In genomic region chr17:40819528-40820125, GRCh38 we compare ENCODE assay signal across 9 cellular contexts. TPM values are rescaled to one million over a fixed set of nuclear protein-coding genes. Genes with fewer than 3 reads are reported as not detected.
DNase-seq lines count a peak whose midpoint lies in the region; FAIRE-seq and TF ChIP-seq lines count a peak whose summit lies in the region.
"Had no signal": no experiment of that assay in that cellular context is flagged by ENCODE, and none has a peak within 500 bp of the region (broad histone marks: within the 10 kb centered on the region; RNA-seq: fewer than 3 reads in every experiment).

No MANE protein-coding gene starts in this region.

- no peak overlapping the region for H3K23ac ChIP-seq in H1 (ENCODE audit: insufficient read length)

- no peak overlapping the region for H2BK120ac ChIP-seq in H1 (replicated peaks; ENCODE audit: low read depth, low read length)

- H3K79me1 ChIP-seq in H1 (ENCODE audit: low read depth, low read length) = no peaks in the 10 kb centered on the region

- POLR2A ChIA-PET in H1 (lab: Charles Lee; ENCODE audit: partially characterized antibody) = interaction anchor here (1.2 kb wide), 1 partner anchor 14 kb away, joined by 5 read pairs; no protein-coding TSS in a partner anchor

- H2BK12ac ChIP-seq in H1 (ENCODE audit: low read depth, low read length) = no peak overlapping the region

- no peak overlapping the region for H4K91ac ChIP-seq in H1 (replicated peaks; ENCODE audit: insufficient read length, low read length)

- no peak overlapping the region for H2AK5ac ChIP-seq in H1 (ENCODE audit: low read depth, low read length)

- H4K20me1 ChIP-seq in OCI-LY3 (ENCODE audit: insufficient read depth, low read length) = no peaks in the 10 kb centered on the region
- H4K20me1 ChIP-seq in H1 (replicated peaks in 1 of 2; ENCODE audit: control insufficient read depth in 1 of 2, insufficient read depth in 2 of 2, low read length in 2 of 2) = no peaks in the 10 kb centered on the region

- peak overlapping the region; percentile 92 for H2AFZ ChIP-seq in OCI-LY3 (ENCODE audit: low read depth, low read length)
- H2AFZ ChIP-seq in H1 (ENCODE audit: low read length) = 0 out of 2 replicates have a peak overlapping the region, but pooled peaks have one; percentile 60

- peak overlapping the region; percentile 92 for H3K4me3 ChIP-seq in OCI-LY3 (ENCODE audit: low read length)
- H3K4me3 ChIP-seq in H1 (ENCODE audit: extremely low read depth in 1 of 4, insufficient read depth in 2 of 4, low read depth in 3 of 4, low read length in 4 of 4) = peak overlapping the region; percentile 53 to 86 (median 68)
- peak overlapping the region; percentile 68 to 84 for H3K4me3 ChIP-seq in muscle layer of duodenum (ENCODE audit: low read depth in 1 of 2, low read length in 2 of 2)

- H3K79me2 ChIP-seq in OCI-LY3 (ENCODE audit: low read length) = peaks cover 12% of the 10 kb centered on the region
- no peaks in the 10 kb centered on the region for H3K79me2 ChIP-seq in H1 (ENCODE audit: control insufficient read depth in 1 of 2, insufficient read depth in 2 of 2, low read length in 2 of 2)

- H3K4me1 ChIP-seq in OCI-LY3 (ENCODE audit: low read length) (peaks cover 29% of the 10 kb centered on the region), H1 (replicated peaks in 1 of 4; ENCODE audit: control insufficient read depth in 3 of 4, insufficient read depth in 4 of 4, low read length in 3 of 4) (no peaks in the 10 kb centered on the region; a peak in 1 of 7 replicates), muscle layer of duodenum (ENCODE audit: control insufficient read depth in 1 of 2, insufficient read depth in 2 of 2, low read length in 2 of 2) (peaks cover 0 to 18% of the 10 kb centered on the region in 2 donors)

- no peaks in the 10 kb centered on the region for H3K27me3 ChIP-seq in OCI-LY3 (ENCODE audit: low read depth, low read length)
- H3K27me3 ChIP-seq in H1 (replicated peaks in 1 of 4; ENCODE audit: control insufficient read depth in 3 of 4, extremely low read depth in 1 of 4, insufficient read depth in 3 of 4, low read length in 3 of 4) = no peaks in the 10 kb centered on the region; a peak in 2 of 7 replicates
- H3K27me3 ChIP-seq in muscle layer of duodenum (ENCODE audit: low read depth, low read length) = no peaks in the 10 kb centered on the region

- H3K23me2 ChIP-seq in H1 (ENCODE audit: low read depth, low read length) = no peaks in the 10 kb centered on the region

- H4K8ac ChIP-seq in H1 (ENCODE audit: extremely low read depth, insufficient read depth, low read length) = no peak overlapping the region

- peak overlapping the region; percentile 91 for H3K4me2 ChIP-seq in OCI-LY3 (ENCODE audit: low read length)
- H3K4me2 ChIP-seq in H1 (ENCODE audit: insufficient read depth in 1 of 2, low read depth in 2 of 2, low read length in 2 of 2) = peak overlapping the region; percentile 57

- CTCF ChIA-PET in H1 (lab: Charles Lee; ENCODE audit: partially characterized antibody) = interaction anchor here (0.7 to 1.2 kb wide), 2 partner anchors 16 to 44 kb away, joined by 3 read pairs; no protein-coding TSS in a partner anchor

- no peaks in the 10 kb centered on the region for H3K9me3 ChIP-seq in OCI-LY3 (ENCODE audit: insufficient read depth, low read length)
- H3K9me3 ChIP-seq in H1 (ENCODE audit: insufficient read depth in 2 of 2, low read depth in 1 of 2, low read length in 1 of 2) = no peaks in the 10 kb centered on the region
- no peaks in the 10 kb centered on the region for H3K9me3 ChIP-seq in muscle layer of duodenum (ENCODE audit: control insufficient read depth in 1 of 2, low read length in 2 of 2)

- no peak overlapping the region for H3K56ac ChIP-seq in H1 (replicated peaks; ENCODE audit: insufficient read length, low read depth, low read length)

- no peak overlapping the region for H3K14ac ChIP-seq in H1 (ENCODE audit: insufficient read length)

- WGBS in H1 (ENCODE audit: extremely low coverage in 1 of 2, insufficient coverage in 1 of 2, insufficient read length in 1 of 2, insufficient replicate concordance in 2 of 2, low coverage in 1 of 2, low lambda C conversion rate in 2 of 2, missing lambda C conversion rate in 1 of 2), 2 experiments = 61% methylated on average over 9 of the region's 9 CpGs; no CpG with 5 or more reads in 1 of the 2 experiments

- no peak for TF ChIP-seq POLR2A in H1 (IDR thresholded peaks at IDR 0.05; ENCODE audit: control extremely low read depth in 1 of 2, low read depth in 2 of 2, low read length in 2 of 2)

- TF ChIP-seq EP300 in H1 (IDR thresholded peaks at IDR 0.05; ENCODE audit: borderline replicate concordance in 1 of 2, low read depth in 2 of 2, low read length in 2 of 2) = no peak

- H3K27ac ChIP-seq in OCI-LY3 (ENCODE audit: low read length) (peak overlapping the region; percentile 69), H1 (ENCODE audit: low read depth, low read length) (no peak overlapping the region), muscle layer of duodenum (ENCODE audit: low read length) (peak overlapping the region; percentile 74)

- H3K9ac ChIP-seq in OCI-LY3 (ENCODE audit: low read length) (peak overlapping the region; percentile 71), H1 (replicated peaks in 1 of 4; ENCODE audit: extremely low read depth in 1 of 4, low read depth in 3 of 4, low read length in 3 of 4) (no peak overlapping the region)

- H3K36me3 ChIP-seq in OCI-LY3 (replicated peaks; ENCODE audit: low read depth, low read length) = peaks cover 13% of the 10 kb centered on the region
- peaks cover 0 to 5% (median 4%) of the 10 kb centered on the region in 4 experiments; a peak in 2 of 8 replicates for H3K36me3 ChIP-seq in H1 (ENCODE audit: control insufficient read depth in 2 of 4, insufficient read depth in 4 of 4, low read length in 3 of 4)
- peaks cover 0 to 7% of the 10 kb centered on the region in 2 donors for H3K36me3 ChIP-seq in muscle layer of duodenum (ENCODE audit: control insufficient read depth in 1 of 2, insufficient read depth in 2 of 2, low read length in 2 of 2)

- no peak overlapping the region for H3K18ac ChIP-seq in H1 (ENCODE audit: extremely low read depth, low read length)

- no peak for TF ChIP-seq RAD21 in H1 (IDR thresholded peaks at IDR 0.05 in 1 of 2, conservative IDR thresholded peaks at IDR 0.05 in 1 of 2; ENCODE audit: low read depth in 2 of 2, low read length in 2 of 2)

- no peak overlapping the region for H2BK15ac ChIP-seq in H1 (ENCODE audit: low read length)

- FAIRE-seq in H1 (lab: Jason Lieb, UNC) = no peak
- FAIRE-seq: TTC549 had no signal

- TF ChIP-seq CTCF in OCI-LY3 (IDR thresholded peaks at IDR 0.05; ENCODE audit: low read depth, low read length) (no peak), H1 (IDR thresholded peaks at IDR 0.05; ENCODE audit: control extremely low read depth in 1 of 3, insufficient read depth in 1 of 3, low read depth in 1 of 3, low read length in 3 of 3) (no peak)

- H4K5ac ChIP-seq in H1 (ENCODE audit: insufficient read length, low read depth, low read length) = no peak overlapping the region

- no peak overlapping the region for H2BK5ac ChIP-seq in H1 (ENCODE audit: low read depth, low read length)

- no peak overlapping the region for H2BK20ac ChIP-seq in H1 (ENCODE audit: low read length)

- DNase-seq in EH (ENCODE audit: low read depth) = peak; percentile 28
- DNase-seq in H1 (ENCODE audit: low read depth in 1 of 2, low spot score in 2 of 2) = no peak
- DNase-seq in NCI-H1694 (lab: John Stamatoyannopoulos, UW) = no peak
- no peak for DNase-seq in NCI-H1436 (lab: John Stamatoyannopoulos, UW)
- no peak for DNase-seq in NCI-H2081 (lab: John Stamatoyannopoulos, UW)
- no peak for DNase-seq in NCI-H1092 treated with DMSO at 0.1 percent for 48 hours (lab: John Stamatoyannopoulos, UW)

- H3K4ac ChIP-seq in H1 (replicated peaks; ENCODE audit: insufficient read length, low read depth, low read length) = no peak overlapping the region

RNA-seq across cellular contexts. Expression of gene KRT10, which starts 2.8 kb away (rescaled TPM):
- 31.3 and 39.4 TPM in 2 replicates for total RNA-seq in H1 (2021; fragmentation: NEBNext Ultra II Directional; extraction: Animal tissue kit (Norgen Biotek cat#: 25700))
- 2.4 and 3.5 TPM in 2 replicates for polyA plus RNA-seq in H1 (2011; rRNA removed)
- 8.6 TPM for polyA plus RNA-seq in H1 (2011; cell fraction: cytosol; rRNA removed)
- polyA plus RNA-seq in H1 (2011; cell fraction: nucleus; rRNA removed) = 2.2 TPM
- polyA plus RNA-seq in H1 (2012, experiment 1 of 2) = 12.7 to 29.4 TPM (median 13.8 TPM) in 4 replicates
- polyA plus RNA-seq in H1 (2012, experiment 2 of 2) = 2.2 TPM
- 33.7 TPM for polyA plus RNA-seq in H1 (2013, experiment 1 of 2)
- 34.7 TPM for polyA plus RNA-seq in H1 (2013, experiment 2 of 2)
- polyA minus RNA-seq in H1 (2011; rRNA and poly(A)+ RNA removed) = 0.06 and 0.41 TPM in 2 replicates
- polyA minus RNA-seq in H1 (2011; cell fraction: cytosol; rRNA and poly(A)+ RNA removed) = 1.0 TPM
- polyA minus RNA-seq in H1 (2011; cell fraction: nucleus; rRNA and poly(A)+ RNA removed) = 0.70 TPM

RNA-seq across cellular contexts. Expression of gene KRT28, which starts 19.9 kb away (rescaled TPM):
- total RNA-seq in H1 (2021; fragmentation: NEBNext Ultra II Directional; extraction: Animal tissue kit (Norgen Biotek cat#: 25700)) = not detected in 2 replicates
- not detected in 2 replicates for polyA plus RNA-seq in H1 (2011; rRNA removed)
- polyA plus RNA-seq in H1 (2011; cell fraction: cytosol; rRNA removed) = not detected
- polyA plus RNA-seq in H1 (2011; cell fraction: nucleus; rRNA removed) = not detected
- polyA plus RNA-seq in H1 (2012, experiment 1 of 2) = not detected in 4 replicates
- not detected for polyA plus RNA-seq in H1 (2012, experiment 2 of 2)
- not detected for polyA plus RNA-seq in H1 (2013, experiment 1 of 2)
- not detected for polyA plus RNA-seq in H1 (2013, experiment 2 of 2)
- polyA minus RNA-seq in H1 (2011; rRNA and poly(A)+ RNA removed) = not detected in 2 replicates
- polyA minus RNA-seq in H1 (2011; cell fraction: cytosol; rRNA and poly(A)+ RNA removed) = not detected
- not detected for polyA minus RNA-seq in H1 (2011; cell fraction: nucleus; rRNA and poly(A)+ RNA removed)

RNA-seq across cellular contexts. Expression of gene KRT27, which starts 37.3 kb away (rescaled TPM):
- not detected in 2 replicates for total RNA-seq in H1 (2021; fragmentation: NEBNext Ultra II Directional; extraction: Animal tissue kit (Norgen Biotek cat#: 25700))
- not detected in 2 replicates for polyA plus RNA-seq in H1 (2011; rRNA removed)
- polyA plus RNA-seq in H1 (2011; cell fraction: cytosol; rRNA removed) = not detected
- polyA plus RNA-seq in H1 (2011; cell fraction: nucleus; rRNA removed) = not detected
- polyA plus RNA-seq in H1 (2012, experiment 1 of 2) = not detected in 4 replicates
- not detected for polyA plus RNA-seq in H1 (2012, experiment 2 of 2)
- not detected for polyA plus RNA-seq in H1 (2013, experiment 1 of 2)
- not detected for polyA plus RNA-seq in H1 (2013, experiment 2 of 2)
- polyA minus RNA-seq in H1 (2011; rRNA and poly(A)+ RNA removed) = not detected in 2 replicates
- not detected for polyA minus RNA-seq in H1 (2011; cell fraction: cytosol; rRNA and poly(A)+ RNA removed)
- not detected for polyA minus RNA-seq in H1 (2011; cell fraction: nucleus; rRNA and poly(A)+ RNA removed)

RNA-seq across cellular contexts. Expression of gene KRT12, which starts 47.4 kb away (rescaled TPM):
- total RNA-seq in H1 (2021; fragmentation: NEBNext Ultra II Directional; extraction: Animal tissue kit (Norgen Biotek cat#: 25700)) = not detected in 2 replicates
- polyA plus RNA-seq in H1 (2011; rRNA removed) = 0.03 TPM in 1 of 2 replicates, not detected in the other
- polyA plus RNA-seq in H1 (2011; cell fraction: cytosol; rRNA removed) = not detected
- not detected for polyA plus RNA-seq in H1 (2011; cell fraction: nucleus; rRNA removed)
- not detected in 4 replicates for polyA plus RNA-seq in H1 (2012, experiment 1 of 2)
- polyA plus RNA-seq in H1 (2012, experiment 2 of 2) = not detected
- not detected for polyA plus RNA-seq in H1 (2013, experiment 1 of 2)
- not detected for polyA plus RNA-seq in H1 (2013, experiment 2 of 2)
- not detected in 2 replicates for polyA minus RNA-seq in H1 (2011; rRNA and poly(A)+ RNA removed)
- not detected for polyA minus RNA-seq in H1 (2011; cell fraction: cytosol; rRNA and poly(A)+ RNA removed)
- not detected for polyA minus RNA-seq in H1 (2011; cell fraction: nucleus; rRNA and poly(A)+ RNA removed)

RNA-seq across cellular contexts. Expression of gene KRT26, which starts 47.6 kb away (rescaled TPM):
- not detected in 2 replicates for total RNA-seq in H1 (2021; fragmentation: NEBNext Ultra II Directional; extraction: Animal tissue kit (Norgen Biotek cat#: 25700))
- polyA plus RNA-seq in H1 (2011; rRNA removed) = not detected in 2 replicates
- polyA plus RNA-seq in H1 (2011; cell fraction: cytosol; rRNA removed) = not detected
- not detected for polyA plus RNA-seq in H1 (2011; cell fraction: nucleus; rRNA removed)
- not detected in 4 replicates for polyA plus RNA-seq in H1 (2012, experiment 1 of 2)
- polyA plus RNA-seq in H1 (2012, experiment 2 of 2) = not detected
- not detected for polyA plus RNA-seq in H1 (2013, experiment 1 of 2)
- not detected for polyA plus RNA-seq in H1 (2013, experiment 2 of 2)
- not detected in 2 replicates for polyA minus RNA-seq in H1 (2011; rRNA and poly(A)+ RNA removed)
- polyA minus RNA-seq in H1 (2011; cell fraction: cytosol; rRNA and poly(A)+ RNA removed) = not detected
- polyA minus RNA-seq in H1 (2011; cell fraction: nucleus; rRNA and poly(A)+ RNA removed) = not detected
